11 cellular contexts compared by ENCODE assay signal in the genomic region with DNA sequence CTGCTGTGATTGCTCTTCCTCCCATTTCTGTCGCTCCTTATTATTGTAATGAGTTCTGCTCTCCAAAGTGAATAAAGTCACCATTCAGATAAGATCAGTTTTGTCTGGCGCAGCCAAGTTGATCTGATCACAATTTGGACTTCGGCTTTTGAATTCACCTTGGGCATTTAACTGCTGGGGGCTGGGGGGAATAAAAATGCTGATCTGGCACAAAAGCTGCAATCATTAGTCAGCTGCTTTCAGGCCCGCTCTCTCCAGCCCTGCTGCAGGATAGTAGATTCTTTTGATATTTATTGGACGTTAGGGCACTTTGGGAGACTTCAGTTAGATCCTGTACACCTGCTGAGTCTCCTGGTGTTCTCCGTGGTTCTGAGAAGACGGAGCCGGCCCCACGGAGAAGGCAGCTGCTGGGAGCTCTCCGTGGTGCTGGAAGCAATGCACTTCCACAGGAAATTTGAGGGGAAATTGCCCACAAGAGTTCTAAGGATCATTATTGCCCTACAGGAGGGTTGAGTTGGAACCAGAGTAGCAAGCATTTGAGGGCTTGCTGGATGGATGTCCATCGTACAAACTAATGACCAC. TPM values are rescaled to one million over a fixed set of nuclear protein-coding genes. Genes with fewer than 3 reads are reported as not detected.
DNase-seq lines count a peak whose midpoint lies in the region; TF ChIP-seq lines count a peak whose summit lies in the region.
"Had no signal": no experiment of that assay in that cellular context is flagged by ENCODE, and none has a peak within 500 bp of the region (broad histone marks: within the 10 kb centered on the region; RNA-seq: fewer than 3 reads in every experiment).

No MANE protein-coding gene starts in this region.

- no peak overlapping the region for H3K27ac ChIP-seq in cardiac muscle cell
- no peak overlapping the region for H3K27ac ChIP-seq in left ventricle myocardium inferior (replicated peaks)
- no peak overlapping the region for H3K27ac ChIP-seq in RWPE1

- TF ChIP-seq CTCF in cardiac muscle cell (IDR thresholded peaks at IDR 0.05; ENCODE audit: low read depth, low read length) (no peak), left ventricle myocardium inferior (IDR thresholded peaks at IDR 0.05; ENCODE audit: borderline replicate concordance) (no peak), RWPE1 (conservative IDR thresholded peaks at IDR 0.05; ENCODE audit: low read depth) (no peak), fibroblast of pulmonary artery (IDR thresholded peaks at IDR 0.05; ENCODE audit: low read length, missing control alignments) (no peak), GM10248 (IDR thresholded peaks at IDR 0.05; ENCODE audit: control extremely low read depth, extremely low read depth, low read depth, missing control alignments) (no peak)

- peaks cover 35% of the 10 kb centered on the region for H3K27me3 ChIP-seq in cardiac muscle cell
- peaks cover 58% of the 10 kb centered on the region for H3K27me3 ChIP-seq in left ventricle myocardium inferior (ENCODE audit: low read depth)

- intact Hi-C loops in left ventricle myocardium inferior (cut with micrococcal nuclease): no loop called here

- H3K4me1 ChIP-seq in cardiac muscle cell (ENCODE audit: low read depth): peaks cover 15% of the 10 kb centered on the region
- no peaks in the 10 kb centered on the region for H3K4me1 ChIP-seq in left ventricle myocardium inferior

- DNase-seq in cardiac muscle cell (ENCODE audit: low read depth in 1 of 2, low spot score in 1 of 2): peak; percentile 24 to 85
- no peak for DNase-seq in left ventricle myocardium inferior
- peak; percentile 37 for DNase-seq in RWPE1 (ENCODE audit: low spot score)
- peak; percentile 14 for DNase-seq in fibroblast of pulmonary artery (ENCODE audit: low read depth)
- peak; percentile 17 for DNase-seq in stromal cell of bone marrow (ENCODE audit: low read depth)
- DNase-seq in dedifferentiated amniotic fluid mesenchymal stem cell (ENCODE audit: extremely low spot score): no peak
- no peak for DNase-seq in hepatic stellate cell (ENCODE audit: low spot score)
- no peak for DNase-seq in GM10248 (ENCODE audit: extremely low spot score)
- DNase-seq: amniotic stem cell, HFFc6, NCI-H526 treated with DMSO at 0.1 percent for 48 hours had no signal

- H3K36me3 ChIP-seq in cardiac muscle cell (no peaks in the 10 kb centered on the region), left ventricle myocardium inferior (no peaks in the 10 kb centered on the region)

- CTCF ChIA-PET in RWPE1 (lab: Yijun Ruan, JAX): no interaction called here
- CTCF ChIA-PET in GM10248 (lab: Yijun Ruan, JAX): interaction anchor here (1.8 to 1.9 kb wide), 2 partner anchors 9 kb away, joined by 6 read pairs; no protein-coding TSS in a partner anchor

- POLR2A ChIA-PET in RWPE1 (lab: Yijun Ruan, JAX; ENCODE audit: low non-redundant PET) (no interaction called here), GM10248 (lab: Yijun Ruan, JAX) (no interaction called here)

- H3K4me3 ChIP-seq in cardiac muscle cell (no peak overlapping the region), left ventricle myocardium inferior (no peak overlapping the region), fibroblast of pulmonary artery (replicated peaks; ENCODE audit: low read depth, low read length) (no peak overlapping the region)

- H3K9me3 ChIP-seq in cardiac muscle cell (ENCODE audit: low read depth): no peaks in the 10 kb centered on the region
- H3K9me3 ChIP-seq in left ventricle myocardium inferior (replicated peaks): no peaks in the 10 kb centered on the region

RNA-seq across cellular contexts. Expression of a gene that starts 12.2 kb away (rescaled TPM):
- 0.69 and 1.1 TPM in 2 replicates for total RNA-seq in cardiac muscle cell
- 0.51 and 1.5 TPM in 2 replicates for polyA plus RNA-seq in cardiac muscle cell
- total RNA-seq in left ventricle myocardium inferior: 1.2 TPM

Comparison
In these comparisons a context has a peak if more than half of its experiments do, and no peak if none do; other contexts are left out.
1. DNase-seq: peak in cardiac muscle cell (2 of 2), RWPE1 (single experiment), fibroblast of pulmonary artery (single experiment) and stromal cell of bone marrow (single experiment); none in left ventricle myocardium inferior (single experiment), dedifferentiated amniotic fluid mesenchymal stem cell (single experiment), hepatic stellate cell (single experiment) and GM10248 (single experiment).